ENCODE assay signal across 20 cellular contexts in genomic region chr9:20042312-20042711, GRCh38.
DNase-seq lines count a peak whose midpoint lies in the region; ATAC-seq lines count a peak whose summit lies in the region.
"Had no signal": no experiment of that assay in that cellular context is flagged by ENCODE, and none has a peak within 500 bp of the region (broad histone marks: within the 10 kb centered on the region; RNA-seq: fewer than 3 reads in every experiment).

No MANE protein-coding gene starts in this region.

- peaks cover 43% of the 10 kb centered on the region for H3K4me1 Mint-ChIP-seq in activated CD4-positive, alpha-beta T cell treated with anti-CD3 and anti-CD28 coated beads, Interleukin-2, amount 10 ng/mL, durations not matched to agents 7 days and 5 days
- H3K4me1 Mint-ChIP-seq in CD8-positive, alpha-beta memory T cell, result peaks cover 23 to 34% (median 26%) of the 10 kb centered on the region in 3 donors
- H3K4me1 Mint-ChIP-seq in activated T-helper 1 cell treated with anti-CD3 and anti-CD28 coated beads, Interleukin-12 subunit alpha, Interleukin-12 subunit beta, Interleukin-2, Interleukin-4 antibody, amounts not matched to agents 30 ng/mL and 10 ng/mL and 1 ng/mL, durations not matched to agents 14 hours and 24 hours and 36 hours (ENCODE audit: low read depth), result peaks cover 45% of the 10 kb centered on the region
- peaks cover 9 to 43% (median 27%) of the 10 kb centered on the region in 7 donors for H3K4me1 Mint-ChIP-seq in naive thymus-derived CD4-positive, alpha-beta T cell

- peak overlapping the region; percentile 91 for H3K27ac Mint-ChIP-seq in activated CD4-positive, alpha-beta T cell treated with anti-CD3 and anti-CD28 coated beads, Interleukin-2, amount 10 ng/mL, durations not matched to agents 7 days and 5 days
- peak overlapping the region; percentile 61 to 91 (median 87) for H3K27ac Mint-ChIP-seq in CD8-positive, alpha-beta memory T cell
- peak overlapping the region; percentile 79 for H3K27ac Mint-ChIP-seq in activated T-helper 1 cell treated with anti-CD3 and anti-CD28 coated beads, Interleukin-12 subunit alpha, Interleukin-12 subunit beta, Interleukin-2, Interleukin-4 antibody, amounts not matched to agents 30 ng/mL and 10 ng/mL and 1 ng/mL, durations not matched to agents 14 hours and 24 hours and 36 hours
- H3K27ac Mint-ChIP-seq in naive thymus-derived CD4-positive, alpha-beta T cell, result peak overlapping the region; percentile 74 to 94 (median 89)
- H3K27ac Mint-ChIP-seq: type B pancreatic cell had no signal

- peak overlapping the region; percentile 17 for H3K4me3 Mint-ChIP-seq in activated CD4-positive, alpha-beta T cell treated with anti-CD3 and anti-CD28 coated beads, Interleukin-2, amount 10 ng/mL, durations not matched to agents 7 days and 5 days
- peak overlapping the region; percentile 72 to 88 (median 81) for H3K4me3 Mint-ChIP-seq in CD8-positive, alpha-beta memory T cell
- H3K4me3 Mint-ChIP-seq in activated T-helper 1 cell treated with anti-CD3 and anti-CD28 coated beads, Interleukin-12 subunit alpha, Interleukin-12 subunit beta, Interleukin-2, Interleukin-4 antibody, amounts not matched to agents 30 ng/mL and 10 ng/mL and 1 ng/mL, durations not matched to agents 14 hours and 24 hours and 36 hours, result no peak overlapping the region
- H3K4me3 Mint-ChIP-seq in naive thymus-derived CD4-positive, alpha-beta T cell, result peak overlapping the region; percentile 42 to 85 (median 80)
- H3K4me3 Mint-ChIP-seq: type B pancreatic cell had no signal

- H3K27me3 ChIP-seq in CD8-positive, alpha-beta memory T cell (ENCODE audit: insufficient read depth, low read length, poor library complexity, severe bottlenecking), result no peaks in the 10 kb centered on the region
- H3K27me3 ChIP-seq in naive thymus-derived CD4-positive, alpha-beta T cell (ENCODE audit: control insufficient read depth in 2 of 2, insufficient read depth in 2 of 2, low read length in 2 of 2), result no peaks in the 10 kb centered on the region
- H3K27me3 ChIP-seq: Peyer's patch had no signal

- ATAC-seq in naive thymus-derived CD4-positive, alpha-beta T cell, result no peak
- no peak for ATAC-seq in HG03039 (IDR thresholded peaks at IDR 0.05; ENCODE audit: unreplicated experiment)
- ATAC-seq: left lobe of liver had no signal

- H3K36me3 Mint-ChIP-seq in activated CD4-positive, alpha-beta T cell treated with anti-CD3 and anti-CD28 coated beads, Interleukin-2, amount 10 ng/mL, durations not matched to agents 7 days and 5 days (ENCODE audit: low read depth), result no peaks in the 10 kb centered on the region
- H3K36me3 Mint-ChIP-seq in CD8-positive, alpha-beta memory T cell, result no peaks in the 10 kb centered on the region
- H3K36me3 Mint-ChIP-seq in activated T-helper 1 cell treated with anti-CD3 and anti-CD28 coated beads, Interleukin-12 subunit alpha, Interleukin-12 subunit beta, Interleukin-2, Interleukin-4 antibody, amounts not matched to agents 30 ng/mL and 10 ng/mL and 1 ng/mL, durations not matched to agents 14 hours and 24 hours and 36 hours (ENCODE audit: low read depth), result no peaks in the 10 kb centered on the region
- H3K36me3 Mint-ChIP-seq in naive thymus-derived CD4-positive, alpha-beta T cell, result peaks cover 0 to 2% (median 0%) of the 10 kb centered on the region in 5 donors
- H3K36me3 Mint-ChIP-seq: type B pancreatic cell had no signal

- H3K9me3 Mint-ChIP-seq in activated CD4-positive, alpha-beta T cell treated with anti-CD3 and anti-CD28 coated beads, Interleukin-2, amount 10 ng/mL, durations not matched to agents 7 days and 5 days, result no peaks in the 10 kb centered on the region
- H3K9me3 Mint-ChIP-seq in CD8-positive, alpha-beta memory T cell, result no peaks in the 10 kb centered on the region
- H3K9me3 Mint-ChIP-seq in activated T-helper 1 cell treated with anti-CD3 and anti-CD28 coated beads, Interleukin-12 subunit alpha, Interleukin-12 subunit beta, Interleukin-2, Interleukin-4 antibody, amounts not matched to agents 30 ng/mL and 10 ng/mL and 1 ng/mL, durations not matched to agents 14 hours and 24 hours and 36 hours, result no peaks in the 10 kb centered on the region
- H3K9me3 Mint-ChIP-seq in naive thymus-derived CD4-positive, alpha-beta T cell, result no peaks in the 10 kb centered on the region
- H3K9me3 Mint-ChIP-seq: activated T-helper 2 cell treated with anti-CD3 and anti-CD28 coated beads, Interferon-gamma antibody, Interleukin-2, Interleukin-4, amounts not matched to agents 10 μg/mL and 5 μg/mL and 100 μg/mL, durations not matched to agents 14 hours and 24 hours and 36 hours; type B pancreatic cell had no signal

- no peaks in the 10 kb centered on the region for H3K9me3 ChIP-seq in CD8-positive, alpha-beta memory T cell (ENCODE audit: low read length)
- no peaks in the 10 kb centered on the region for H3K9me3 ChIP-seq in naive thymus-derived CD4-positive, alpha-beta T cell (ENCODE audit: control insufficient read depth in 2 of 3, low read length in 3 of 3)
- H3K9me3 ChIP-seq: Caco-2, Peyer's patch had no signal

- H3K4me1 ChIP-seq in CD8-positive, alpha-beta memory T cell (ENCODE audit: insufficient read depth, low read length), result peaks cover 21% of the 10 kb centered on the region
- peaks cover 0 to 12% of the 10 kb centered on the region in 2 donors for H3K4me1 ChIP-seq in naive thymus-derived CD4-positive, alpha-beta T cell (ENCODE audit: control insufficient read depth in 2 of 2, insufficient read depth in 2 of 2, low read length in 2 of 2)
- H3K4me1 ChIP-seq: Caco-2, Peyer's patch had no signal

- intact Hi-C loops in activated T-helper 1 cell treated with anti-CD3 and anti-CD28 coated beads, Interleukin-12 subunit alpha, Interleukin-12 subunit beta, Interleukin-2, Interleukin-4 antibody, amounts not matched to agents 30 ng/mL and 10 ng/mL and 1 ng/mL, durations not matched to agents 14 hours and 24 hours and 36 hours (cut with micrococcal nuclease), result loop anchor here (2.0 to 5.0 kb wide), 7 partner anchors 68 to 640 kb away; partner anchors contain the start of genes FOCAD and MLLT3
- intact Hi-C loops in naive thymus-derived CD4-positive, alpha-beta T cell (cut with micrococcal nuclease), result loop anchor here (2.0 to 10.0 kb wide), 9 partner anchors 44 to 902 kb away; partner anchors contain the start of genes FOCAD (in 1 of the 2) and MLLT3 (in 1 of the 2)

- CTCF ChIA-PET in activated CD4-positive, alpha-beta T cell treated with anti-CD3 and anti-CD28 coated beads, Interleukin-2, amount 10 ng/mL, durations not matched to agents 7 days and 5 days (lab: Charles Lee), result interaction anchor here (1.4 kb wide), 1 partner anchor 13 kb away, joined by 4 read pairs; no protein-coding TSS in a partner anchor
- CTCF ChIA-PET in CD8-positive, alpha-beta memory T cell (lab: Charles Lee), result no interaction called here
- CTCF ChIA-PET in naive thymus-derived CD4-positive, alpha-beta T cell (lab: Charles Lee), result no interaction called here

- POLR2A ChIA-PET in activated CD4-positive, alpha-beta T cell treated with anti-CD3 and anti-CD28 coated beads, Interleukin-2, amount 10 ng/mL, durations not matched to agents 7 days and 5 days (lab: Charles Lee), result no interaction called here
- POLR2A ChIA-PET in CD8-positive, alpha-beta memory T cell (lab: Charles Lee), result interaction anchor here (1.2 kb wide), 1 partner anchor 340 kb away, joined by 3 read pairs; no protein-coding TSS in a partner anchor
- POLR2A ChIA-PET in naive thymus-derived CD4-positive, alpha-beta T cell (lab: Charles Lee), result interaction anchor here (1.3 kb wide), 1 partner anchor 213 kb away, joined by 4 read pairs; no protein-coding TSS in a partner anchor

- DNase-seq in activated CD4-positive, alpha-beta T cell treated with anti-CD3 and anti-CD28 coated beads, Interleukin-2, amount 10 ng/mL, durations not matched to agents 7 days and 5 days, result no peak
- DNase-seq in activated CD4-positive, alpha-beta T cell treated with anti-CD3 and anti-CD28 coated beads for 48 hours, result no peak
- DNase-seq in CD8-positive, alpha-beta memory T cell, result no peak
- no peak for DNase-seq in activated T-helper 1 cell treated with anti-CD3 and anti-CD28 coated beads, Interleukin-12 subunit alpha, Interleukin-12 subunit beta, Interleukin-2, Interleukin-4 antibody, amounts not matched to agents 30 ng/mL and 10 ng/mL and 1 ng/mL, durations not matched to agents 14 hours and 24 hours and 36 hours (ENCODE audit: low spot score)
- no peak for DNase-seq in naive thymus-derived CD4-positive, alpha-beta T cell
- no peak for DNase-seq in stimulated activated CD4-positive, alpha-beta T cell treated with anti-CD3 and anti-CD28 coated beads, Interleukin-4, amount 100 ng/mL, for 4 hours
- no peak for DNase-seq in midbrain (lab: John Stamatoyannopoulos, UW)
- DNase-seq: Caco-2; cerebellar nuclear complex; H7; NCI-H526 treated with DMSO at 0.1 percent for 48 hours; Peyer's patch; SIG-M5; stimulated activated CD8-positive, alpha-beta memory T cell treated with anti-CD3 and anti-CD28 coated beads, Interleukin-4, amount 100 ng/mL, for 48 hours; SW 1271 had no signal

- H3K36me3 ChIP-seq in CD8-positive, alpha-beta memory T cell (ENCODE audit: insufficient read depth, low read length), result no peaks in the 10 kb centered on the region
- no peaks in the 10 kb centered on the region for H3K36me3 ChIP-seq in naive thymus-derived CD4-positive, alpha-beta T cell (ENCODE audit: control insufficient read depth in 2 of 3, insufficient read depth in 3 of 3, low read length in 3 of 3)
- H3K36me3 ChIP-seq: Peyer's patch had no signal

- no peak overlapping the region for H3K4me3 ChIP-seq in CD8-positive, alpha-beta memory T cell (ENCODE audit: low read length)
- H3K4me3 ChIP-seq in naive thymus-derived CD4-positive, alpha-beta T cell (ENCODE audit: low read length), result no peak overlapping the region
- H3K4me3 ChIP-seq: skin epidermis had no signal

- no peaks in the 10 kb centered on the region for H3K27me3 Mint-ChIP-seq in activated CD4-positive, alpha-beta T cell treated with anti-CD3 and anti-CD28 coated beads, Interleukin-2, amount 10 ng/mL, durations not matched to agents 7 days and 5 days
- H3K27me3 Mint-ChIP-seq in CD8-positive, alpha-beta memory T cell, result peaks cover 0 to 1% of the 10 kb centered on the region in 2 donors
- no peaks in the 10 kb centered on the region for H3K27me3 Mint-ChIP-seq in activated T-helper 1 cell treated with anti-CD3 and anti-CD28 coated beads, Interleukin-12 subunit alpha, Interleukin-12 subunit beta, Interleukin-2, Interleukin-4 antibody, amounts not matched to agents 30 ng/mL and 10 ng/mL and 1 ng/mL, durations not matched to agents 14 hours and 24 hours and 36 hours (ENCODE audit: insufficient read depth)
- no peaks in the 10 kb centered on the region for H3K27me3 Mint-ChIP-seq in naive thymus-derived CD4-positive, alpha-beta T cell
- H3K27me3 Mint-ChIP-seq: type B pancreatic cell had no signal

- H3K27ac ChIP-seq in CD8-positive, alpha-beta memory T cell (ENCODE audit: low read depth, low read length), result no peak overlapping the region
- no peak overlapping the region for H3K27ac ChIP-seq in naive thymus-derived CD4-positive, alpha-beta T cell (ENCODE audit: low read depth, low read length)
- H3K27ac ChIP-seq: Peyer's patch had no signal
